In the genomic region with DNA sequence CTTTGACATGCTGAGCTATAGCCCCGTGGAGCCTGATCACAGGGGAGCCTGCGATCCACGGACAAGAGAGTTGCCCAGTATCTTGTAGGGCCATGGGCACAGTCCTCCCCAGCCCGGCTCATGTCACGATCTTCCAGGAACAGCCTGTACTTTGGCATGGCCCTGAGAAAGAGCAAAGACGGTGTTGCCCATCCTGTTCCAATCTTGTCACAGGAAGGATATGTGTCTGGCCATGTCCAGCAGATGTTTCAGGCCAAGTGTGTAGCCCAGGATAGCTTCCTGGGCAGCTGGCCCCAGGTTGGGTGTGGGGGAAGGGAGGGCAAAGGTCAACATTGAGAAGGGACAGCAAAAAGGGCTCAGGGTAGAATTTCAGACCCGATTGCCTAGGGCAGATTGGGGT, we compare ENCODE assay signal across 2 cellular contexts.
TF ChIP-seq lines count a peak whose summit lies in the region.

No MANE protein-coding gene starts in this region.

TF ChIP-seq in liver, 16 proteins besides CTCF, POLR2A, EP300 and RAD21:
- TF ChIP-seq HNF4A (conservative IDR thresholded peaks at IDR 0.05) = no peak
- TF ChIP-seq, protein P1, sequence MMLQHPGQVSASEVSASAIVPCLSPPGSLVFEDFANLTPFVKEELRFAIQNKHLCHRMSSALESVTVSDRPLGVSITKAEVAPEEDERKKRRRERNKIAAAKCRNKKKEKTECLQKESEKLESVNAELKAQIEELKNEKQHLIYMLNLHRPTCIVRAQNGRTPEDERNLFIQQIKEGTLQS (IDR thresholded peaks at IDR 0.05) = no peak
- TF ChIP-seq, protein P2, sequence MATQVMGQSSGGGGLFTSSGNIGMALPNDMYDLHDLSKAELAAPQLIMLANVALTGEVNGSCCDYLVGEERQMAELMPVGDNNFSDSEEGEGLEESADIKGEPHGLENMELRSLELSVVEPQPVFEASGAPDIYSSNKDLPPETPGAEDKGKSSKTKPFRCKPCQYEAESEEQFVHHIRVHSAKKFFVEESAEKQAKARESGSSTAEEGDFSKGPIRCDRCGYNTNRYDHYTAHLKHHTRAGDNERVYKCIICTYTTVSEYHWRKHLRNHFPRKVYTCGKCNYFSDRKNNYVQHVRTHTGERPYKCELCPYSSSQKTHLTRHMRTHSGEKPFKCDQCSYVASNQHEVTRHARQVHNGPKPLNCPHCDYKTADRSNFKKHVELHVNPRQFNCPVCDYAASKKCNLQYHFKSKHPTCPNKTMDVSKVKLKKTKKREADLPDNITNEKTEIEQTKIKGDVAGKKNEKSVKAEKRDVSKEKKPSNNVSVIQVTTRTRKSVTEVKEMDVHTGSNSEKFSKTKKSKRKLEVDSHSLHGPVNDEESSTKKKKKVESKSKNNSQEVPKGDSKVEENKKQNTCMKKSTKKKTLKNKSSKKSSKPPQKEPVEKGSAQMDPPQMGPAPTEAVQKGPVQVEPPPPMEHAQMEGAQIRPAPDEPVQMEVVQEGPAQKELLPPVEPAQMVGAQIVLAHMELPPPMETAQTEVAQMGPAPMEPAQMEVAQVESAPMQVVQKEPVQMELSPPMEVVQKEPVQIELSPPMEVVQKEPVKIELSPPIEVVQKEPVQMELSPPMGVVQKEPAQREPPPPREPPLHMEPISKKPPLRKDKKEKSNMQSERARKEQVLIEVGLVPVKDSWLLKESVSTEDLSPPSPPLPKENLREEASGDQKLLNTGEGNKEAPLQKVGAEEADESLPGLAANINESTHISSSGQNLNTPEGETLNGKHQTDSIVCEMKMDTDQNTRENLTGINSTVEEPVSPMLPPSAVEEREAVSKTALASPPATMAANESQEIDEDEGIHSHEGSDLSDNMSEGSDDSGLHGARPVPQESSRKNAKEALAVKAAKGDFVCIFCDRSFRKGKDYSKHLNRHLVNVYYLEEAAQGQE (IDR thresholded peaks at IDR 0.05) = no peak
- TF ChIP-seq NR2F2 (IDR thresholded peaks at IDR 0.05) = peak; percentile 82
- TF ChIP-seq, protein P3, sequence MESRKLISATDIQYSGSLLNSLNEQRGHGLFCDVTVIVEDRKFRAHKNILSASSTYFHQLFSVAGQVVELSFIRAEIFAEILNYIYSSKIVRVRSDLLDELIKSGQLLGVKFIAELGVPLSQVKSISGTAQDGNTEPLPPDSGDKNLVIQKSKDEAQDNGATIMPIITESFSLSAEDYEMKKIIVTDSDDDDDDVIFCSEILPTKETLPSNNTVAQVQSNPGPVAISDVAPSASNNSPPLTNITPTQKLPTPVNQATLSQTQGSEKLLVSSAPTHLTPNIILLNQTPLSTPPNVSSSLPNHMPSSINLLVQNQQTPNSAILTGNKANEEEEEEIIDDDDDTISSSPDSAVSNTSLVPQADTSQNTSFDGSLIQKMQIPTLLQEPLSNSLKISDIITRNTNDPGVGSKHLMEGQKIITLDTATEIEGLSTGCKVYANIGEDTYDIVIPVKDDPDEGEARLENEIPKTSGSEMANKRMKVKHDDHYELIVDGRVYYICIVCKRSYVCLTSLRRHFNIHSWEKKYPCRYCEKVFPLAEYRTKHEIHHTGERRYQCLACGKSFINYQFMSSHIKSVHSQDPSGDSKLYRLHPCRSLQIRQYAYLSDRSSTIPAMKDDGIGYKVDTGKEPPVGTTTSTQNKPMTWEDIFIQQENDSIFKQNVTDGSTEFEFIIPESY (IDR thresholded peaks at IDR 0.05) = no peak
- TF ChIP-seq JUND (IDR thresholded peaks at IDR 0.05) = no peak

TF ChIP-seq in HepG2, 621 proteins besides CTCF, POLR2A, EP300 and RAD21:
- TF ChIP-seq, protein P4, sequence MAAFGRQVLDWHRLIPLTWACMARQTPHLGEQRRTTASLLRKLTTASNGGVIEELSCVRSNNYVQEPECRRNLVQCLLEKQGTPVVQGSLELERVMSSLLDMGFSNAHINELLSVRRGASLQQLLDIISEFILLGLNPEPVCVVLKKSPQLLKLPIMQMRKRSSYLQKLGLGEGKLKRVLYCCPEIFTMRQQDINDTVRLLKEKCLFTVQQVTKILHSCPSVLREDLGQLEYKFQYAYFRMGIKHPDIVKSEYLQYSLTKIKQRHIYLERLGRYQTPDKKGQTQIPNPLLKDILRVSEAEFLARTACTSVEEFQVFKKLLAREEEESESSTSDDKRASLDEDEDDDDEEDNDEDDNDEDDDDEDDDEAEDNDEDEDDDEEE (CRISPR knock-in tag; IDR thresholded peaks at IDR 0.05) = no peak
